ENCODE assay signal across 14 cellular contexts in genomic region chr10:97138174-97138573, GRCh38. TPM values are rescaled to one million over a fixed set of nuclear protein-coding genes. Genes with fewer than 3 reads are reported as not detected.
A peak's percentile ranks its signal among the peaks of the same experiment; 100 is the strongest.
DNase-seq lines count a peak whose midpoint lies in the region; ATAC-seq, FAIRE-seq and TF ChIP-seq lines count a peak whose summit lies in the region.
"Had no signal": no experiment of that assay in that cellular context is flagged by ENCODE, and none has a peak within 500 bp of the region (broad histone marks: within the 10 kb centered on the region; RNA-seq: fewer than 3 reads in every experiment).

No MANE protein-coding gene starts in this region.

- no peak overlapping the region for H3K4me2 ChIP-seq in SK-N-SH
- H3K4me2 ChIP-seq in PC-3 (ENCODE audit: low read length) = no peak overlapping the region
- no peak overlapping the region for H3K4me2 ChIP-seq in keratinocyte (ENCODE audit: control insufficient read depth, extremely low read depth, insufficient read depth, low read depth, low read length)

- no peaks in the 10 kb centered on the region for H3F3A ChIP-seq in SK-N-SH (replicated peaks; ENCODE audit: insufficient read depth)
- no peaks in the 10 kb centered on the region for H3F3A ChIP-seq in PC-3 (ENCODE audit: low read length, unreplicated experiment)

- H3K4me3 ChIP-seq in SK-N-SH (ENCODE audit: low read depth in 2 of 2, low read length in 1 of 2) (no peak overlapping the region), PC-3 (ENCODE audit: low read length) (no peak overlapping the region), keratinocyte (ENCODE audit: control insufficient read depth in 2 of 3, extremely low read depth in 1 of 3, insufficient read depth in 2 of 3, low read depth in 1 of 3, low read length in 3 of 3) (no peak overlapping the region), transverse colon (no peak overlapping the region)
- H3K4me3 ChIP-seq: gastrocnemius medialis, lung had no signal

- no peaks in the 10 kb centered on the region for H3K9me3 Mint-ChIP-seq in T-cell
- H3K9me3 Mint-ChIP-seq: dendritic cell treated with granulocyte-macrophage colony-stimulating factor and Interleukin-4, amounts not matched to agents 40 ng/mL and 50 ng/mL, for 4 days had no signal

- TF ChIP-seq CTCF in SK-N-SH (IDR thresholded peaks at IDR 0.05) (no peak), PC-3 (conservative IDR thresholded peaks at IDR 0.05; ENCODE audit: low read depth, low read length) (peak; percentile 57), keratinocyte (optimal IDR thresholded peaks at IDR 0.05 in 1 of 3, IDR thresholded peaks at IDR 0.05 in 1 of 3, conservative IDR thresholded peaks at IDR 0.05 in 1 of 3; ENCODE audit: extremely low read depth in 1 of 3, insufficient read depth in 2 of 3, low read length in 3 of 3) (peak in 2 of 3 experiments; percentile 36 to 66), transverse colon (IDR thresholded peaks at IDR 0.05) (peak; percentile 8 to 37 (median 31))

- POLR2A ChIA-PET in SK-N-SH (lab: Yijun Ruan, JAX) = no interaction called here
- POLR2A ChIA-PET in PC-3 (lab: Charles Lee; ENCODE audit: unreplicated experiment) = no interaction called here
- POLR2A ChIA-PET in T-cell (lab: Charles Lee) = no interaction called here

- in situ Hi-C loops in transverse colon (cut with MboI; ENCODE audit: low pct_ligation_motif_present in 1 of 4, low pct_unique_long_range_greater_than_20kb in 1 of 4, low sequenced_read_pairs in 3 of 4) = no loop called here

- H4K20me1 ChIP-seq in SK-N-SH (ENCODE audit: insufficient read depth) (no peaks in the 10 kb centered on the region), PC-3 (ENCODE audit: low read length) (no peaks in the 10 kb centered on the region), keratinocyte (ENCODE audit: control insufficient read depth, extremely low read depth, insufficient read depth, low read length) (no peaks in the 10 kb centered on the region)

- no peak overlapping the region for H3K9ac ChIP-seq in SK-N-SH
- H3K9ac ChIP-seq in PC-3 (ENCODE audit: low read length) = no peak overlapping the region
- H3K9ac ChIP-seq in keratinocyte (ENCODE audit: control insufficient read depth, extremely low read depth, insufficient read depth, low read length) = no peak overlapping the region

- DNase-seq in SK-N-SH (no peak), PC-3 (peak; percentile 9), keratinocyte (ENCODE audit: low read depth, low spot score) (no peak), transverse colon (no peak), T-cell (no peak), NCI-H69 (lab: John Stamatoyannopoulos, UW) (no peak), foreskin melanocyte (no peak)
- DNase-seq: gastrocnemius medialis, HCEC 1CT, substantia nigra had no signal

- TF ChIP-seq EP300 in SK-N-SH (IDR thresholded peaks at IDR 0.05; ENCODE audit: borderline replicate concordance in 1 of 2, low read depth in 1 of 2, low read length in 1 of 2) (no peak), transverse colon (IDR thresholded peaks at IDR 0.05; ENCODE audit: low read depth) (no peak)

- no peak overlapping the region for H3K27ac Mint-ChIP-seq in T-cell
- H3K27ac Mint-ChIP-seq: activated naive CD8-positive, alpha-beta T cell; dendritic cell treated with granulocyte-macrophage colony-stimulating factor and Interleukin-4, amounts not matched to agents 40 ng/mL and 50 ng/mL, for 4 days had no signal

- H3K79me2 ChIP-seq in SK-N-SH (ENCODE audit: insufficient read depth) (no peaks in the 10 kb centered on the region), PC-3 (ENCODE audit: low read length) (no peaks in the 10 kb centered on the region), keratinocyte (ENCODE audit: control insufficient read depth, insufficient read depth, low read length) (no peaks in the 10 kb centered on the region)

- H3K27me3 ChIP-seq in SK-N-SH (ENCODE audit: insufficient read depth) = peaks cover 23% of the 10 kb centered on the region
- H3K27me3 ChIP-seq in PC-3 (ENCODE audit: low read length) = peaks cover 9% of the 10 kb centered on the region
- H3K27me3 ChIP-seq in keratinocyte (ENCODE audit: control insufficient read depth, extremely low read depth, insufficient read depth, low read length) = peaks cover 29% of the 10 kb centered on the region
- peaks cover 30% of the 10 kb centered on the region for H3K27me3 ChIP-seq in transverse colon

- no peaks in the 10 kb centered on the region for H3K9me1 ChIP-seq in keratinocyte (ENCODE audit: control insufficient read depth, extremely low read depth, insufficient read depth, low read length)

- no peak overlapping the region for H2AFZ ChIP-seq in SK-N-SH (ENCODE audit: low read depth)
- no peak overlapping the region for H2AFZ ChIP-seq in PC-3 (ENCODE audit: low read length)
- no peak overlapping the region for H2AFZ ChIP-seq in keratinocyte (ENCODE audit: control insufficient read depth, low read length)

- TF ChIP-seq RAD21 in SK-N-SH (IDR thresholded peaks at IDR 0.05; ENCODE audit: low read length) = peak; percentile 37

- no peak for FAIRE-seq in keratinocyte (lab: Jason Lieb, UNC)

- H3K27ac ChIP-seq in SK-N-SH (ENCODE audit: low read depth in 2 of 2, low read length in 1 of 2) (no peak overlapping the region), PC-3 (ENCODE audit: low read length) (no peak overlapping the region), keratinocyte (ENCODE audit: control insufficient read depth, insufficient read depth, low read length) (no peak overlapping the region), transverse colon (no peak overlapping the region)
- H3K27ac ChIP-seq: gastrocnemius medialis had no signal

- dilution Hi-C loops in keratinocyte (cut with MboI; ENCODE audit: extremely low pct_ligation_motif_present, low sequenced_read_pairs) = no loop called here

- H3K4me1 ChIP-seq in SK-N-SH (ENCODE audit: control insufficient read depth in 1 of 2, insufficient read depth in 2 of 2, low read depth in 1 of 2, low read length in 1 of 2) = peaks cover 0 to 29% of the 10 kb centered on the region in 2 experiments; a peak in 2 of 4 replicates
- H3K4me1 ChIP-seq in PC-3 (ENCODE audit: insufficient read depth, low read length) = no peaks in the 10 kb centered on the region
- H3K4me1 ChIP-seq in keratinocyte (ENCODE audit: control insufficient read depth, extremely low read depth, insufficient read depth, low read length) = no peaks in the 10 kb centered on the region
- H3K4me1 ChIP-seq in transverse colon = no peaks in the 10 kb centered on the region
- H3K4me1 ChIP-seq: gastrocnemius medialis had no signal

- CTCF ChIA-PET in SK-N-SH (lab: Yijun Ruan, JAX) = interaction anchor here (0.6 to 5.9 kb wide), 11 partner anchors 9 to 374 kb away, joined by 3 to 42 read pairs (median 6); no protein-coding TSS in a partner anchor
- CTCF ChIA-PET in PC-3 (lab: Charles Lee) = no interaction called here
- CTCF ChIA-PET in T-cell (lab: Charles Lee) = interaction anchor here in 1 of 2 donors (0.6 kb wide), 1 partner anchor 751 kb away, joined by 3 read pairs; no protein-coding TSS in a partner anchor

- ATAC-seq in SK-N-SH treated with all-trans-retinoic acid at 6 μM for 48 hours (no peak), PC-3 (peak; percentile 77), T-cell (replicated peaks in 1 of 4) (no peak)
- ATAC-seq: gastrocnemius medialis had no signal

- intact Hi-C loops in PC-3 (cut with micrococcal nuclease) = loop anchor here (1.0 to 2.0 kb wide), 2 partner anchors 72 to 97 kb away; no protein-coding TSS in a partner anchor
- intact Hi-C loops in transverse colon (cut with DNase I; ENCODE audit: low total_unique reads) = no loop called here

- no peak overlapping the region for H3K4me3 Mint-ChIP-seq in T-cell
- H3K4me3 Mint-ChIP-seq: activated naive CD8-positive, alpha-beta T cell; dendritic cell treated with granulocyte-macrophage colony-stimulating factor and Interleukin-4, amounts not matched to agents 40 ng/mL and 50 ng/mL, for 4 days had no signal

- H3K36me3 Mint-ChIP-seq in T-cell = no peaks in the 10 kb centered on the region
- H3K36me3 Mint-ChIP-seq: activated naive CD8-positive, alpha-beta T cell had no signal

- H3K4me1 Mint-ChIP-seq in T-cell = no peaks in the 10 kb centered on the region

- TF ChIP-seq POLR2A in transverse colon (IDR thresholded peaks at IDR 0.05) = no peak

- peaks cover 20 to 24% of the 10 kb centered on the region in 2 donors for H3K27me3 Mint-ChIP-seq in T-cell
- H3K27me3 Mint-ChIP-seq: activated naive CD8-positive, alpha-beta T cell had no signal

- no peaks in the 10 kb centered on the region for H3K36me3 ChIP-seq in SK-N-SH (replicated peaks in 1 of 2; ENCODE audit: control insufficient read depth in 1 of 2, insufficient read depth in 2 of 2, low read length in 1 of 2)
- H3K36me3 ChIP-seq in PC-3 (ENCODE audit: low read depth, low read length) = no peaks in the 10 kb centered on the region
- no peaks in the 10 kb centered on the region for H3K36me3 ChIP-seq in keratinocyte (ENCODE audit: control insufficient read depth in 2 of 2, extremely low read depth in 1 of 2, insufficient read depth in 2 of 2, low read length in 2 of 2)
- no peaks in the 10 kb centered on the region for H3K36me3 ChIP-seq in transverse colon
- H3K36me3 ChIP-seq: gastrocnemius medialis had no signal

- BruUV-seq in PC-3 (replicated peaks; lab: Mats Ljungman, UMichigan) = no TSS peak

- H3K9me2 ChIP-seq in SK-N-SH (no peaks in the 10 kb centered on the region), PC-3 (replicated peaks; ENCODE audit: low read length) (no peaks in the 10 kb centered on the region)

- WGBS in SK-N-SH (ENCODE audit: low lambda C conversion rate) = 73% methylated on average over 12 of the region's 15 CpGs
- WGBS in transverse colon (ENCODE audit: low coverage in 1 of 2), 2 donors = 58 to 78% methylated on average over 9 to 15 of the region's 15 CpGs

- H3K9me3 ChIP-seq in SK-N-SH = no peaks in the 10 kb centered on the region
- no peaks in the 10 kb centered on the region for H3K9me3 ChIP-seq in PC-3 (ENCODE audit: low read length)
- no peaks in the 10 kb centered on the region for H3K9me3 ChIP-seq in keratinocyte (ENCODE audit: control insufficient read depth, low read depth, low read length)
- H3K9me3 ChIP-seq in transverse colon = no peaks in the 10 kb centered on the region
- H3K9me3 ChIP-seq: gastrocnemius medialis had no signal

TF ChIP-seq in SK-N-SH treated with all-trans-retinoic acid at 6 μM for 48 hours, 23 proteins besides CTCF, POLR2A, EP300 and RAD21 (continues in another document):
- no peak for TF ChIP-seq TOX (CRISPR knock-in tag; IDR thresholded peaks at IDR 0.05; ENCODE audit: borderline replicate concordance)

RNA-seq across cellular contexts. Expression of gene SLIT1, which starts 47.6 kb away (rescaled TPM):
- polyA plus RNA-seq in SK-N-SH (2012; rRNA removed) (0.02 and 0.05 TPM in 2 replicates), keratinocyte (0.01 TPM in 1 of 3 replicates, not detected in the others)
- polyA plus RNA-seq in SK-N-SH (2012; cell fraction: cytosol; rRNA removed) = 0.01 and 0.03 TPM in 2 replicates
- polyA plus RNA-seq in SK-N-SH (2012; cell fraction: nucleus; rRNA removed) = 0.06 and 0.09 TPM in 2 replicates
- total RNA-seq in PC-3 (2014; rRNA removed) (not detected in 2 replicates), transverse colon (1 to 10 TPM in 1 of 4 donors, under 1 TPM in 2, not detected in 1; 0.27 to 1.9 (median 0.32) TPM), T-cell (under 1 TPM; 0.29 to 0.56 (median 0.49) TPM)
- polyA plus RNA-seq in keratinocyte (2011; ENCODE audit: low read depth) = not detected
- not detected in 2 replicates for polyA plus RNA-seq in keratinocyte (2011; cell fraction: cytosol; rRNA removed)
- polyA plus RNA-seq in keratinocyte (2011; cell fraction: nucleus; rRNA removed) = 0.01 and 0.06 TPM in 2 replicates
- polyA plus RNA-seq in keratinocyte (2012; ENCODE audit: low replicate concordance) = 0.03 TPM in 1 of 2 replicates, not detected in the other
- polyA minus RNA-seq in keratinocyte = not detected in 3 replicates
- not detected for polyA minus RNA-seq in keratinocyte (2011; cell fraction: cytosol; rRNA and poly(A)+ RNA removed)
- not detected in 2 replicates for polyA minus RNA-seq in keratinocyte (2011; cell fraction: nucleus; rRNA and poly(A)+ RNA removed)
